ENCODE assay signal across 1 cellular context in genomic region chr1:148522561-148523204, GRCh38.
TF ChIP-seq lines count a peak whose summit lies in the region.

No MANE protein-coding gene starts in this region.

TF ChIP-seq in WTC11, 78 proteins besides CTCF, POLR2A, EP300 and RAD21 (continued from another document and continues in another):
- TF ChIP-seq, protein P1, sequence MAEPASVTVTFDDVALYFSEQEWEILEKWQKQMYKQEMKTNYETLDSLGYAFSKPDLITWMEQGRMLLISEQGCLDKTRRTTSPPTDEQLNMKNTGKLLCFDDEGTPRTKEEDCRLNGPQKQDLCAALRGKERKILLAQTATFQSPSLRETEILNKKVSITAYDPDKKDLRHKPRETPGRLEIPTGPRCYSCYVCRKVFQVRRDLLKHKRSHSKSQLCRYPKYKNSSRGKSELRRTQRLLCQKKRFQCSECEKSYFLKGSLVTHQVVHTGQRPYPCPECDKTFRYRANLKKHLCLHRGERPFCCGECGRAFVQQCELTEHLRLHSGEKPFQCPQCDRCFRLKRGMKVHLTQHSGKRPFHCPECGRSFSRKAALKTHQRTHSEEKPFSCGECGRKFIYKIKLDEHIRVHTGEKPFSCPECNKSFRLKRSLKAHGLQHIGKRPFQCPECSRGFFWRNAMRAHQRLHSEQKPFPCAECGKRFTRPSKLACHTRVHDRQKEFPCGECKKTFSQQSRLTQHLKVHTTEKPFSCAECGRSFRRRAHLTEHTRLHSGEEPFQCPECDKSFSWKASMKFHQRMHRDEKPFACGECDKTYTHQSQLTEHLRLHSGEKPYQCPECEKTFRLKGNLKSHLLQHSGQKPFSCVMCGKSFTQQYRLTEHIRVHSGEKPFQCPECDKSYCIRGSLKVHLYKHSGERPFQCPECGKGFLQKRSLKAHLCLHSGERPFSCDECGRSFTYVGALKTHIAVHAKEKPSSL (CRISPR knock-in tag; conservative IDR thresholded peaks at IDR 0.05) = peak; percentile 99
- peak; percentile 95 for TF ChIP-seq IRF1 (CRISPR knock-in tag; IDR thresholded peaks at IDR 0.05)
- TF ChIP-seq AFF4 (CRISPR knock-in tag; IDR thresholded peaks at IDR 0.05; ENCODE audit: borderline replicate concordance) = peak; percentile 99
- peak; percentile 59; the same call in 1 of the 2 replicates for TF ChIP-seq TCF7 (CRISPR knock-in tag; IDR thresholded peaks at IDR 0.05; ENCODE audit: low read depth)
- peak; percentile 99 for TF ChIP-seq SOX15 (CRISPR knock-in tag; IDR thresholded peaks at IDR 0.05)
- TF ChIP-seq, protein P2, sequence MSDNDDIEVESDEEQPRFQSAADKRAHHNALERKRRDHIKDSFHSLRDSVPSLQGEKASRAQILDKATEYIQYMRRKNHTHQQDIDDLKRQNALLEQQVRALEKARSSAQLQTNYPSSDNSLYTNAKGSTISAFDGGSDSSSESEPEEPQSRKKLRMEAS (CRISPR knock-in tag; IDR thresholded peaks at IDR 0.05) = peak; percentile 50; the same call in 1 of the 2 replicates
- peak; percentile 98 for TF ChIP-seq JAZF1 (CRISPR knock-in tag; IDR thresholded peaks at IDR 0.05)
- TF ChIP-seq FOXK1 (CRISPR knock-in tag; IDR thresholded peaks at IDR 0.05) = peak; percentile 85
- TF ChIP-seq PREB (CRISPR knock-in tag; IDR thresholded peaks at IDR 0.05; ENCODE audit: borderline replicate concordance) = peak; percentile 91; the same call in 1 of the 2 replicates
- TF ChIP-seq SP1 (CRISPR knock-in tag; conservative IDR thresholded peaks at IDR 0.05) = peak; percentile 82
- TF ChIP-seq, protein P3, sequence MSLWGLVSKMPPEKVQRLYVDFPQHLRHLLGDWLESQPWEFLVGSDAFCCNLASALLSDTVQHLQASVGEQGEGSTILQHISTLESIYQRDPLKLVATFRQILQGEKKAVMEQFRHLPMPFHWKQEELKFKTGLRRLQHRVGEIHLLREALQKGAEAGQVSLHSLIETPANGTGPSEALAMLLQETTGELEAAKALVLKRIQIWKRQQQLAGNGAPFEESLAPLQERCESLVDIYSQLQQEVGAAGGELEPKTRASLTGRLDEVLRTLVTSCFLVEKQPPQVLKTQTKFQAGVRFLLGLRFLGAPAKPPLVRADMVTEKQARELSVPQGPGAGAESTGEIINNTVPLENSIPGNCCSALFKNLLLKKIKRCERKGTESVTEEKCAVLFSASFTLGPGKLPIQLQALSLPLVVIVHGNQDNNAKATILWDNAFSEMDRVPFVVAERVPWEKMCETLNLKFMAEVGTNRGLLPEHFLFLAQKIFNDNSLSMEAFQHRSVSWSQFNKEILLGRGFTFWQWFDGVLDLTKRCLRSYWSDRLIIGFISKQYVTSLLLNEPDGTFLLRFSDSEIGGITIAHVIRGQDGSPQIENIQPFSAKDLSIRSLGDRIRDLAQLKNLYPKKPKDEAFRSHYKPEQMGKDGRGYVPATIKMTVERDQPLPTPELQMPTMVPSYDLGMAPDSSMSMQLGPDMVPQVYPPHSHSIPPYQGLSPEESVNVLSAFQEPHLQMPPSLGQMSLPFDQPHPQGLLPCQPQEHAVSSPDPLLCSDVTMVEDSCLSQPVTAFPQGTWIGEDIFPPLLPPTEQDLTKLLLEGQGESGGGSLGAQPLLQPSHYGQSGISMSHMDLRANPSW (CRISPR knock-in tag; conservative IDR thresholded peaks at IDR 0.05; ENCODE audit: low read depth) = peak; percentile 93; the same call in 1 of the 2 replicates
- TF ChIP-seq GABPB1 (CRISPR knock-in tag; IDR thresholded peaks at IDR 0.05) = 0 out of 2 replicates have a peak, but pooled peaks have one; percentile 15
- peak; percentile 86; the same call in 1 of the 2 replicates for TF ChIP-seq MYBL2 (CRISPR knock-in tag; IDR thresholded peaks at IDR 0.05)
- TF ChIP-seq, protein P4, sequence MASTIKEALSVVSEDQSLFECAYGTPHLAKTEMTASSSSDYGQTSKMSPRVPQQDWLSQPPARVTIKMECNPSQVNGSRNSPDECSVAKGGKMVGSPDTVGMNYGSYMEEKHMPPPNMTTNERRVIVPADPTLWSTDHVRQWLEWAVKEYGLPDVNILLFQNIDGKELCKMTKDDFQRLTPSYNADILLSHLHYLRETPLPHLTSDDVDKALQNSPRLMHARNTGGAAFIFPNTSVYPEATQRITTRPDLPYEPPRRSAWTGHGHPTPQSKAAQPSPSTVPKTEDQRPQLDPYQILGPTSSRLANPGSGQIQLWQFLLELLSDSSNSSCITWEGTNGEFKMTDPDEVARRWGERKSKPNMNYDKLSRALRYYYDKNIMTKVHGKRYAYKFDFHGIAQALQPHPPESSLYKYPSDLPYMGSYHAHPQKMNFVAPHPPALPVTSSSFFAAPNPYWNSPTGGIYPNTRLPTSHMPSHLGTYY (CRISPR knock-in tag; IDR thresholded peaks at IDR 0.05) = peak; percentile 99
- TF ChIP-seq ZNF232 (CRISPR knock-in tag; IDR thresholded peaks at IDR 0.05) = peak; percentile 94; the same call in 1 of the 2 replicates
- peak; percentile 86; the same call in 1 of the 2 replicates for TF ChIP-seq NR3C1 (CRISPR knock-in tag; conservative IDR thresholded peaks at IDR 0.05; ENCODE audit: low read depth)
- TF ChIP-seq CREM (CRISPR knock-in tag; IDR thresholded peaks at IDR 0.05) = peak; percentile 80
- peak; percentile 92 for TF ChIP-seq TEAD4 (CRISPR knock-in tag; IDR thresholded peaks at IDR 0.05)
- TF ChIP-seq, protein P5, sequence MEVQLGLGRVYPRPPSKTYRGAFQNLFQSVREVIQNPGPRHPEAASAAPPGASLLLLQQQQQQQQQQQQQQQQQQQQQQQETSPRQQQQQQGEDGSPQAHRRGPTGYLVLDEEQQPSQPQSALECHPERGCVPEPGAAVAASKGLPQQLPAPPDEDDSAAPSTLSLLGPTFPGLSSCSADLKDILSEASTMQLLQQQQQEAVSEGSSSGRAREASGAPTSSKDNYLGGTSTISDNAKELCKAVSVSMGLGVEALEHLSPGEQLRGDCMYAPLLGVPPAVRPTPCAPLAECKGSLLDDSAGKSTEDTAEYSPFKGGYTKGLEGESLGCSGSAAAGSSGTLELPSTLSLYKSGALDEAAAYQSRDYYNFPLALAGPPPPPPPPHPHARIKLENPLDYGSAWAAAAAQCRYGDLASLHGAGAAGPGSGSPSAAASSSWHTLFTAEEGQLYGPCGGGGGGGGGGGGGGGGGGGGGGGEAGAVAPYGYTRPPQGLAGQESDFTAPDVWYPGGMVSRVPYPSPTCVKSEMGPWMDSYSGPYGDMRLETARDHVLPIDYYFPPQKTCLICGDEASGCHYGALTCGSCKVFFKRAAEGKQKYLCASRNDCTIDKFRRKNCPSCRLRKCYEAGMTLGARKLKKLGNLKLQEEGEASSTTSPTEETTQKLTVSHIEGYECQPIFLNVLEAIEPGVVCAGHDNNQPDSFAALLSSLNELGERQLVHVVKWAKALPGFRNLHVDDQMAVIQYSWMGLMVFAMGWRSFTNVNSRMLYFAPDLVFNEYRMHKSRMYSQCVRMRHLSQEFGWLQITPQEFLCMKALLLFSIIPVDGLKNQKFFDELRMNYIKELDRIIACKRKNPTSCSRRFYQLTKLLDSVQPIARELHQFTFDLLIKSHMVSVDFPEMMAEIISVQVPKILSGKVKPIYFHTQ (CRISPR knock-in tag; IDR thresholded peaks at IDR 0.05) = peak; percentile 100
- TF ChIP-seq CREB1 (CRISPR knock-in tag; IDR thresholded peaks at IDR 0.05) = peak; percentile 97
- peak; percentile 99 for TF ChIP-seq ZNF671 (CRISPR knock-in tag; IDR thresholded peaks at IDR 0.05)
- TF ChIP-seq CBFB (CRISPR knock-in tag; IDR thresholded peaks at IDR 0.05; ENCODE audit: low read depth) = peak; percentile 98
- TF ChIP-seq, protein P6, sequence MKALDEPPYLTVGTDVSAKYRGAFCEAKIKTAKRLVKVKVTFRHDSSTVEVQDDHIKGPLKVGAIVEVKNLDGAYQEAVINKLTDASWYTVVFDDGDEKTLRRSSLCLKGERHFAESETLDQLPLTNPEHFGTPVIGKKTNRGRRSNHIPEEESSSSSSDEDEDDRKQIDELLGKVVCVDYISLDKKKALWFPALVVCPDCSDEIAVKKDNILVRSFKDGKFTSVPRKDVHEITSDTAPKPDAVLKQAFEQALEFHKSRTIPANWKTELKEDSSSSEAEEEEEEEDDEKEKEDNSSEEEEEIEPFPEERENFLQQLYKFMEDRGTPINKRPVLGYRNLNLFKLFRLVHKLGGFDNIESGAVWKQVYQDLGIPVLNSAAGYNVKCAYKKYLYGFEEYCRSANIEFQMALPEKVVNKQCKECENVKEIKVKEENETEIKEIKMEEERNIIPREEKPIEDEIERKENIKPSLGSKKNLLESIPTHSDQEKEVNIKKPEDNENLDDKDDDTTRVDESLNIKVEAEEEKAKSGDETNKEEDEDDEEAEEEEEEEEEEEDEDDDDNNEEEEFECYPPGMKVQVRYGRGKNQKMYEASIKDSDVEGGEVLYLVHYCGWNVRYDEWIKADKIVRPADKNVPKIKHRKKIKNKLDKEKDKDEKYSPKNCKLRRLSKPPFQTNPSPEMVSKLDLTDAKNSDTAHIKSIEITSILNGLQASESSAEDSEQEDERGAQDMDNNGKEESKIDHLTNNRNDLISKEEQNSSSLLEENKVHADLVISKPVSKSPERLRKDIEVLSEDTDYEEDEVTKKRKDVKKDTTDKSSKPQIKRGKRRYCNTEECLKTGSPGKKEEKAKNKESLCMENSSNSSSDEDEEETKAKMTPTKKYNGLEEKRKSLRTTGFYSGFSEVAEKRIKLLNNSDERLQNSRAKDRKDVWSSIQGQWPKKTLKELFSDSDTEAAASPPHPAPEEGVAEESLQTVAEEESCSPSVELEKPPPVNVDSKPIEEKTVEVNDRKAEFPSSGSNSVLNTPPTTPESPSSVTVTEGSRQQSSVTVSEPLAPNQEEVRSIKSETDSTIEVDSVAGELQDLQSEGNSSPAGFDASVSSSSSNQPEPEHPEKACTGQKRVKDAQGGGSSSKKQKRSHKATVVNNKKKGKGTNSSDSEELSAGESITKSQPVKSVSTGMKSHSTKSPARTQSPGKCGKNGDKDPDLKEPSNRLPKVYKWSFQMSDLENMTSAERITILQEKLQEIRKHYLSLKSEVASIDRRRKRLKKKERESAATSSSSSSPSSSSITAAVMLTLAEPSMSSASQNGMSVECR (CRISPR knock-in tag; IDR thresholded peaks at IDR 0.05; ENCODE audit: borderline replicate concordance) = peak; percentile 96
- TF ChIP-seq, protein P7, sequence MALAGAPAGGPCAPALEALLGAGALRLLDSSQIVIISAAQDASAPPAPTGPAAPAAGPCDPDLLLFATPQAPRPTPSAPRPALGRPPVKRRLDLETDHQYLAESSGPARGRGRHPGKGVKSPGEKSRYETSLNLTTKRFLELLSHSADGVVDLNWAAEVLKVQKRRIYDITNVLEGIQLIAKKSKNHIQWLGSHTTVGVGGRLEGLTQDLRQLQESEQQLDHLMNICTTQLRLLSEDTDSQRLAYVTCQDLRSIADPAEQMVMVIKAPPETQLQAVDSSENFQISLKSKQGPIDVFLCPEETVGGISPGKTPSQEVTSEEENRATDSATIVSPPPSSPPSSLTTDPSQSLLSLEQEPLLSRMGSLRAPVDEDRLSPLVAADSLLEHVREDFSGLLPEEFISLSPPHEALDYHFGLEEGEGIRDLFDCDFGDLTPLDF (CRISPR knock-in tag; IDR thresholded peaks at IDR 0.05) = peak; percentile 90; the same call in 1 of the 2 replicates
- 0 out of 2 replicates have a peak, but pooled peaks have one; percentile 77 for TF ChIP-seq KAT7 (CRISPR knock-in tag; IDR thresholded peaks at IDR 0.05; ENCODE audit: borderline replicate concordance)
- TF ChIP-seq ZNF138 (CRISPR knock-in tag; conservative IDR thresholded peaks at IDR 0.05) = peak; percentile 87; the same call in 1 of the 2 replicates
- peak; percentile 48 for TF ChIP-seq NFYB (CRISPR knock-in tag; conservative IDR thresholded peaks at IDR 0.05; ENCODE audit: low read depth)
- TF ChIP-seq, protein P8, sequence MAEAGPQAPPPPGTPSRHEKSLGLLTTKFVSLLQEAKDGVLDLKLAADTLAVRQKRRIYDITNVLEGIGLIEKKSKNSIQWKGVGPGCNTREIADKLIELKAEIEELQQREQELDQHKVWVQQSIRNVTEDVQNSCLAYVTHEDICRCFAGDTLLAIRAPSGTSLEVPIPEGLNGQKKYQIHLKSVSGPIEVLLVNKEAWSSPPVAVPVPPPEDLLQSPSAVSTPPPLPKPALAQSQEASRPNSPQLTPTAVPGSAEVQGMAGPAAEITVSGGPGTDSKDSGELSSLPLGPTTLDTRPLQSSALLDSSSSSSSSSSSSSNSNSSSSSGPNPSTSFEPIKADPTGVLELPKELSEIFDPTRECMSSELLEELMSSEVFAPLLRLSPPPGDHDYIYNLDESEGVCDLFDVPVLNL (CRISPR knock-in tag; IDR thresholded peaks at IDR 0.05; ENCODE audit: borderline replicate concordance, low read depth) = peak; percentile 85
- TF ChIP-seq ATF1 (CRISPR knock-in tag; IDR thresholded peaks at IDR 0.05) = peak; percentile 94
- TF ChIP-seq FOXJ3 (CRISPR knock-in tag; IDR thresholded peaks at IDR 0.05; ENCODE audit: borderline replicate concordance) = peak; percentile 87
